Comparison of ENCODE assay signal across 9 cellular contexts in genomic region chr1:93629101-93630059, GRCh38. TPM values are rescaled to one million over a fixed set of nuclear protein-coding genes. Genes with fewer than 3 reads are reported as not detected.
DNase-seq lines count a peak whose midpoint lies in the region; ATAC-seq lines count a peak whose summit lies in the region.
"Had no signal": no experiment of that assay in that cellular context is flagged by ENCODE, and none has a peak within 500 bp of the region (broad histone marks: within the 10 kb centered on the region; RNA-seq: fewer than 3 reads in every experiment).

No MANE protein-coding gene starts in this region.

- H3K9me3 ChIP-seq in CD8-positive, alpha-beta memory T cell (ENCODE audit: low read length) = no peaks in the 10 kb centered on the region

- no peaks in the 10 kb centered on the region for H3K4me1 Mint-ChIP-seq in CD8-positive, alpha-beta memory T cell
- H3K4me1 Mint-ChIP-seq in stimulated activated memory B cell treated with anti-CD40 and anti-IgM and Interleukin-4, amounts not matched to agents 10 μg/mL and 1 μg/mL and 100 μg/mL, for 72 hours = peaks cover 6% of the 10 kb centered on the region

- CTCF ChIA-PET in CD8-positive, alpha-beta memory T cell (lab: Charles Lee) = interaction anchor here (0.7 to 3.8 kb wide), 24 partner anchors 9 to 1176 kb away, joined by 3 to 77 read pairs (median 5); partner anchors contain the start of gene GCLM

- ATAC-seq in stimulated activated memory B cell treated with anti-CD40 and anti-IgM and Interleukin-4, amounts not matched to agents 10 μg/mL and 1 μg/mL and 100 μg/mL, for 72 hours = peak; percentile 67

- POLR2A ChIA-PET in CD8-positive, alpha-beta memory T cell (lab: Charles Lee) = interaction anchor here (0.5 to 1.0 kb wide), 2 partner anchors 217 to 483 kb away, joined by 3 to 6 read pairs; no protein-coding TSS in a partner anchor

- H3K4me3 ChIP-seq in CD8-positive, alpha-beta memory T cell (ENCODE audit: low read length) = no peak overlapping the region

- no peaks in the 10 kb centered on the region for H3K27me3 ChIP-seq in CD8-positive, alpha-beta memory T cell (ENCODE audit: insufficient read depth, low read length, poor library complexity, severe bottlenecking)

- H3K27ac ChIP-seq in CD8-positive, alpha-beta memory T cell (ENCODE audit: low read depth, low read length) = no peak overlapping the region

- no peaks in the 10 kb centered on the region for H3K36me3 ChIP-seq in CD8-positive, alpha-beta memory T cell (ENCODE audit: insufficient read depth, low read length)

- DNase-seq in CD8-positive, alpha-beta memory T cell = peak in 3 of 5 donors; percentile 18 to 54 (median 47)
- peak; percentile 30 for DNase-seq in GM19238 (ENCODE audit: insufficient read length, low spot score)
- DNase-seq in NCI-H1048 (lab: John Stamatoyannopoulos, UW) = peak; percentile 22
- DNase-seq in SHP77 (lab: John Stamatoyannopoulos, UW) = peak; percentile 41 to 43
- DNase-seq in brain pericyte (ENCODE audit: low read depth, low spot score) = peak; percentile 41
- DNase-seq in iris pigment epithelial cell (ENCODE audit: low read depth) = peak; percentile 79
- DNase-seq in GOT3 (lab: John Stamatoyannopoulos, UW) = no peak

- H3K4me1 ChIP-seq in CD8-positive, alpha-beta memory T cell (ENCODE audit: insufficient read depth, low read length) = no peaks in the 10 kb centered on the region

- H3K36me3 Mint-ChIP-seq in CD8-positive, alpha-beta memory T cell = no peaks in the 10 kb centered on the region
- H3K36me3 Mint-ChIP-seq in stimulated activated memory B cell treated with anti-CD40 and anti-IgM and Interleukin-4, amounts not matched to agents 10 μg/mL and 1 μg/mL and 100 μg/mL, for 72 hours = peaks cover 15% of the 10 kb centered on the region

- no peak overlapping the region for H3K4me3 Mint-ChIP-seq in CD8-positive, alpha-beta memory T cell
- H3K4me3 Mint-ChIP-seq in stimulated activated memory B cell treated with anti-CD40 and anti-IgM and Interleukin-4, amounts not matched to agents 10 μg/mL and 1 μg/mL and 100 μg/mL, for 72 hours = no peak overlapping the region
- H3K4me3 Mint-ChIP-seq: T-helper 1 cell treated with Interleukin-12 subunit alpha and Interleukin-12 subunit beta and Interleukin-4 antibody, amounts not matched to agents 30 μg/mL and 1 μg/mL, for 36 hours had no signal

- peaks cover 0 to 2% of the 10 kb centered on the region in 2 donors for H3K27me3 Mint-ChIP-seq in CD8-positive, alpha-beta memory T cell
- no peaks in the 10 kb centered on the region for H3K27me3 Mint-ChIP-seq in stimulated activated memory B cell treated with anti-CD40 and anti-IgM and Interleukin-4, amounts not matched to agents 10 μg/mL and 1 μg/mL and 100 μg/mL, for 72 hours

- H3K27ac Mint-ChIP-seq in CD8-positive, alpha-beta memory T cell = no peak overlapping the region
- peak overlapping the region; percentile 56 for H3K27ac Mint-ChIP-seq in stimulated activated memory B cell treated with anti-CD40 and anti-IgM and Interleukin-4, amounts not matched to agents 10 μg/mL and 1 μg/mL and 100 μg/mL, for 72 hours
- H3K27ac Mint-ChIP-seq: T-helper 1 cell treated with Interleukin-12 subunit alpha and Interleukin-12 subunit beta and Interleukin-4 antibody, amounts not matched to agents 30 μg/mL and 1 μg/mL, for 36 hours had no signal

- H3K9me3 Mint-ChIP-seq in CD8-positive, alpha-beta memory T cell = no peaks in the 10 kb centered on the region
- H3K9me3 Mint-ChIP-seq in stimulated activated memory B cell treated with anti-CD40 and anti-IgM and Interleukin-4, amounts not matched to agents 10 μg/mL and 1 μg/mL and 100 μg/mL, for 72 hours = no peaks in the 10 kb centered on the region
- H3K9me3 Mint-ChIP-seq: T-helper 1 cell treated with Interleukin-12 subunit alpha and Interleukin-12 subunit beta and Interleukin-4 antibody, amounts not matched to agents 30 μg/mL and 1 μg/mL, for 36 hours had no signal

RNA-seq across cellular contexts. Expression of gene BCAR3, which starts 52.3 kb away (rescaled TPM):
- total RNA-seq in CD8-positive, alpha-beta memory T cell = under 1 TPM; 0.62 to 0.77 TPM
- polyA plus RNA-seq in CD8-positive, alpha-beta memory T cell = 0.32 TPM
